In the genomic region with DNA sequence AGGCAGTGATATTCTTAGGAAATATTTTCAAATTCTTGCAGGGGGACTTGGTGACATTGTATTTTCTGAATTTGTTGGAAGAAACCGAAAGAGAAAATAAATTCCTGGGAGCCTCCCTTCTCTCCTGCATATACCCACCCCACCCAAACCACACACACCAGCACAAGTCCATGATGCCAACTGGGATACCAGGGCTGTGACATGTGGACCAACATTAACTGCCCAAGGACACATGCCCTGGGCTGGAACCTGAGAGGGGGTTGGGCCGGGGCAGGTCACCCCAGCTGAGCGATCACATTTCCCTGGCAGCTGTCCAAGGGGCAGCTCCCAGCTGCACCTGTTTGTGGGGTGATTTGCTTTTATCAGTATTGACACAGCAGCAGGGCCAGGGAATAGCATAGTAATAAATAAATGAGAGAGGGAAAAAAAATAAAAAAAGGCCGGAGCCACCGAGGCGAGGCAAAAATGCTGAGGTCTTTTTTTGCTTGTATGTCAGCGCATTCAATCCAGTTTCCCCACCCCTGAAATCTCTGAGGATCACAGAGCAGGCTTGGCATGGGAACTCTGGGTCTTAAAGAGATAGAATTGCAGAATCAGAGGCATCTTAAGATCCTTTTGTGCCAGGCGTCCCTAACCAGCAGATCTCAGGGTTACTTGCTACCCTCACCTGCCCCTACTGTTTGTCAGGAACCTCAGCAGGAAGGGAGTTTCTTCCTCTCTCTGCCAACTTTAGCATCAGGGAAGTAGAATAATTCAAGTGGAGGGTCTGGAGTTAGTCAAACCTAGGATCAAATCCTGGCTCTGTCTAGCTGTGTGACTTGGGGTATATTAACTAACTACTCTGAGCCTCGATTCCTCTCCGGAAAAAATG, we compare ENCODE assay signal across 7 cellular contexts.
A peak's percentile ranks its signal among the peaks of the same experiment; 100 is the strongest.
DNase-seq lines count a peak whose midpoint lies in the region; FAIRE-seq and TF ChIP-seq lines count a peak whose summit lies in the region.

No MANE protein-coding gene starts in this region.

- no peak for TF ChIP-seq EP300 in tibial nerve (IDR thresholded peaks at IDR 0.05)

- no peak for TF ChIP-seq CTCF in VCaP (conservative IDR thresholded peaks at IDR 0.05)
- no peak for TF ChIP-seq CTCF in endothelial cell (IDR thresholded peaks at IDR 0.05; ENCODE audit: unreplicated experiment)
- TF ChIP-seq CTCF in tibial nerve (IDR thresholded peaks at IDR 0.05): no peak

- peak overlapping the region; percentile 92 for H3K27ac Mint-ChIP-seq in endothelial cell (ENCODE audit: unreplicated experiment)

- H3K27ac ChIP-seq in VCaP (peak overlapping the region; percentile 99), tibial nerve (peak overlapping the region; percentile 65 to 88 (median 82))

- peaks cover 48% of the 10 kb centered on the region for H3K4me1 Mint-ChIP-seq in endothelial cell (ENCODE audit: unreplicated experiment)

- no peaks in the 10 kb centered on the region for H3K27me3 ChIP-seq in tibial nerve

- no peaks in the 10 kb centered on the region for H3K36me3 ChIP-seq in tibial nerve

- H3K36me3 Mint-ChIP-seq in endothelial cell (ENCODE audit: low read depth, unreplicated experiment): no peaks in the 10 kb centered on the region

- H3K9me3 ChIP-seq in tibial nerve: no peaks in the 10 kb centered on the region

- TF ChIP-seq POLR2A in GM12891 (IDR thresholded peaks at IDR 0.05; ENCODE audit: low read depth, low read length): no peak
- TF ChIP-seq POLR2A in tibial nerve (IDR thresholded peaks at IDR 0.05): no peak

- no peaks in the 10 kb centered on the region for H3K9me3 Mint-ChIP-seq in endothelial cell (ENCODE audit: unreplicated experiment)

- H3K4me3 Mint-ChIP-seq in endothelial cell (ENCODE audit: unreplicated experiment): peak overlapping the region; percentile 83

- peak; percentile 83 for FAIRE-seq in GM12891 (lab: Jason Lieb, UNC)

- DNase-seq in GM12891 (ENCODE audit: insufficient read length, low spot score) (no peak), NCI-H146 (lab: John Stamatoyannopoulos, UW) (peak; percentile 98), endothelial cell (ENCODE audit: low spot score) (peak; percentile 43), midbrain (lab: John Stamatoyannopoulos, UW) (peak; percentile 19), tibial nerve (ENCODE audit: low spot score in 2 of 2) (peak in 1 of 2 donors; percentile 38), NCI-H446 treated with DMSO at 0.1 percent for 48 hours (lab: John Stamatoyannopoulos, UW) (no peak)

- peaks cover 4% of the 10 kb centered on the region for H3K27me3 Mint-ChIP-seq in endothelial cell (ENCODE audit: unreplicated experiment)

- peaks cover 0 to 30% (median 22%) of the 10 kb centered on the region in 4 donors for H3K4me1 ChIP-seq in tibial nerve

- 21 to 23% methylated on average over 10 of the region's 10 CpGs for WGBS in tibial nerve, 2 donors

- peak overlapping the region; percentile 4 to 57 (median 34) for H3K4me3 ChIP-seq in tibial nerve

TF ChIP-seq in GM12891, 5 proteins besides CTCF, POLR2A, EP300 and RAD21:
- TF ChIP-seq PAX5 (IDR thresholded peaks at IDR 0.05; ENCODE audit: insufficient read depth, low read length, severe bottlenecking) (no peak), SPI1 (IDR thresholded peaks at IDR 0.05; ENCODE audit: low read depth, low read length) (no peak), POLR2AphosphoS5 (IDR thresholded peaks at IDR 0.05; ENCODE audit: low read depth, low read length) (no peak), TAF1 (IDR thresholded peaks at IDR 0.05; ENCODE audit: low read depth, low read length) (no peak), POU2F2 (IDR thresholded peaks at IDR 0.05; ENCODE audit: low read depth, low read length) (no peak)

Comparison
In these comparisons a context has a peak if more than half of its experiments do, and no peak if none do; other contexts are left out.
1. DNase-seq: peak in NCI-H146 (single experiment), endothelial cell (single experiment) and midbrain (single experiment); none in GM12891 (single experiment) and NCI-H446 treated with DMSO at 0.1 percent for 48 hours (single experiment).